Comparison of ENCODE assay signal across 1 cellular context in genomic region chrX:53280316-53280702, GRCh38.
TF ChIP-seq lines count a peak whose summit lies in the region.

No MANE protein-coding gene starts in this region.

TF ChIP-seq in HEK293, 187 proteins besides CTCF, POLR2A, EP300 and RAD21 (continued from another document):
- TF ChIP-seq PATZ1 (tag by site-specific recombination; IDR thresholded peaks at IDR 0.05) = no peak; the same call in none of the 2 replicates
- peak; percentile 80; the same call in 1 of the 2 replicates for TF ChIP-seq ZNF692 (tag by site-specific recombination; IDR thresholded peaks at IDR 0.05)
- no peak for TF ChIP-seq ZNF214 (tag by site-specific recombination; IDR thresholded peaks at IDR 0.05; ENCODE audit: borderline replicate concordance)
- TF ChIP-seq ZFHX2 (tag by site-specific recombination; conservative IDR thresholded peaks at IDR 0.05) = peak; percentile 83
- TF ChIP-seq OSR2 (tag by site-specific recombination; IDR thresholded peaks at IDR 0.05) = no peak
